1 cellular context compared by ENCODE assay signal in the genomic region with DNA sequence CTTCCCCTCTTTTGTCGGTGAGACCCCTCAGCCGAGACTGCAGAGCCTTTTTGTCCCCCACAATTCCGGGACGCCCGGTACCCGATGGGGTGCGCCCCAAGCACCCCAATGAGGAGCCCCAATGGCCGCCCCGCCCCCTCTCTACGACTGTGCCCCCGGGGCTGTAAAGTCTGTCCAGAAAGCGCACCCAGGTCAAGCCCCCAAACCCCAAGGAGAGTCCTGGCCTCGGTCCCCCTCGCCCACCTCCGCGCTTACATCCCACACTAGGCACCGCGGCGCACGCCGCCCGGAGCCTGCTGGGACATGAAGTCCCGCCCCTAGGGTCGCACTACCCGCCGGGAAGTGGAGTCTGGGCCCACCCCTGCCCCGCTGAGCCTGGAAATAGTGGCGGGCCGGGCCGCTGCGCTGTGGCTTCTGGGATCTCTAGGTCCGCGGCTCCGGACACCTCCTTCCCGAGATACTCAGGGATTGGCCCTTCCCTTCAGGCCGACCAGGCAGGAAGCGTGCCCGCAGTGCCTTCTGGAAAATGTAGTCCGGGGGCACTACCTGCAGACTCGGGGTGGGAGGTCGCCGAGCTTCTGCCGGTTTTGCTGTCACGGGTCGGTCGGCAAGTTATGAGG.
TF ChIP-seq lines count a peak whose summit lies in the region.

TSS of gene MEN1 (minus strand) at position 281 of the 620 bp plus-strand sequence. CDS start 442 bp downstream, outside the sequence.

TF ChIP-seq in K562, 482 proteins besides CTCF, POLR2A, EP300 and RAD21 (continued from another document and continues in another):
- TF ChIP-seq ZNF318 (IDR thresholded peaks at IDR 0.05; ENCODE audit: borderline replicate concordance in 1 of 2, low read depth in 1 of 2) = no peak
- TF ChIP-seq CHAMP1 (IDR thresholded peaks at IDR 0.05) = no peak
- no peak for TF ChIP-seq KDM2B (CRISPR knock-in tag; IDR thresholded peaks at IDR 0.05)
- TF ChIP-seq GABPA (tag; conservative IDR thresholded peaks at IDR 0.05; ENCODE audit: low read depth) = peak; percentile 91
- peak; percentile 73 for TF ChIP-seq PCBP1 (IDR thresholded peaks at IDR 0.05; ENCODE audit: low read depth, low read length, poor library complexity, severe bottlenecking)
- no peak for TF ChIP-seq HBP1 (CRISPR knock-in tag; IDR thresholded peaks at IDR 0.05)
- no peak for TF ChIP-seq ZNF695 (CRISPR knock-in tag; IDR thresholded peaks at IDR 0.05)
- TF ChIP-seq SMARCB1 (IDR thresholded peaks at IDR 0.05; ENCODE audit: insufficient read length, low read depth) = no peak
- TF ChIP-seq CBFA2T2 (conservative IDR thresholded peaks at IDR 0.05) = no peak
- no peak for TF ChIP-seq MED1 (CRISPR knock-in tag; IDR thresholded peaks at IDR 0.05; ENCODE audit: borderline replicate concordance)
- no peak for TF ChIP-seq STAT5B (CRISPR knock-in tag; IDR thresholded peaks at IDR 0.05)
- no peak for TF ChIP-seq RFX5 (IDR thresholded peaks at IDR 0.05; ENCODE audit: low read depth, low read length)
- peak; percentile 59 for TF ChIP-seq KDM5B (IDR thresholded peaks at IDR 0.05; ENCODE audit: insufficient replicate concordance, low read depth, low read length)
- TF ChIP-seq ZBTB5 (IDR thresholded peaks at IDR 0.05) = peak; percentile 96
- TF ChIP-seq ZNF239 (CRISPR knock-in tag; IDR thresholded peaks at IDR 0.05) = no peak
- no peak for TF ChIP-seq SETDB1 (IDR thresholded peaks at IDR 0.05; ENCODE audit: low read length)
- TF ChIP-seq IRF2 (CRISPR knock-in tag; IDR thresholded peaks at IDR 0.05) = no peak
- no peak for TF ChIP-seq NCOA6 (IDR thresholded peaks at IDR 0.05)
- no peak for TF ChIP-seq PYGO2 (tag; IDR thresholded peaks at IDR 0.05)
- TF ChIP-seq MEIS2 (IDR thresholded peaks at IDR 0.05; ENCODE audit: partially characterized antibody) = no peak
- TF ChIP-seq POLR2B (IDR thresholded peaks at IDR 0.05; ENCODE audit: low read depth, partially characterized antibody) = peak; percentile 37
- peak; percentile 85 for TF ChIP-seq MBD2 (IDR thresholded peaks at IDR 0.05; ENCODE audit: borderline replicate concordance, low read depth)
- TF ChIP-seq RBM14 (IDR thresholded peaks at IDR 0.05; ENCODE audit: borderline replicate concordance, insufficient read depth, low read depth, low read length) = no peak
- TF ChIP-seq, protein P1, sequence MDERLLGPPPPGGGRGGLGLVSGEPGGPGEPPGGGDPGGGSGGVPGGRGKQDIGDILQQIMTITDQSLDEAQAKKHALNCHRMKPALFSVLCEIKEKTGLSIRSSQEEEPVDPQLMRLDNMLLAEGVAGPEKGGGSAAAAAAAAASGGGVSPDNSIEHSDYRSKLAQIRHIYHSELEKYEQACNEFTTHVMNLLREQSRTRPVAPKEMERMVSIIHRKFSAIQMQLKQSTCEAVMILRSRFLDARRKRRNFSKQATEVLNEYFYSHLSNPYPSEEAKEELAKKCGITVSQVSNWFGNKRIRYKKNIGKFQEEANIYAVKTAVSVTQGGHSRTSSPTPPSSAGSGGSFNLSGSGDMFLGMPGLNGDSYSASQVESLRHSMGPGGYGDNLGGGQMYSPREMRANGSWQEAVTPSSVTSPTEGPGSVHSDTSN (CRISPR knock-in tag; IDR thresholded peaks at IDR 0.05; ENCODE audit: low read depth) = no peak
- TF ChIP-seq, protein P1 (tag; conservative IDR thresholded peaks at IDR 0.05; ENCODE audit: low read depth) = no peak
- TF ChIP-seq DNMT1 (IDR thresholded peaks at IDR 0.05) = no peak
- TF ChIP-seq GTF3C2 (IDR thresholded peaks at IDR 0.05; ENCODE audit: borderline replicate concordance, extremely low read depth, insufficient read length) = no peak
- no peak for TF ChIP-seq IFI16 (CRISPR knock-in tag; IDR thresholded peaks at IDR 0.05)
